In genomic region chr4:143420227-143420626, GRCh38 we compare ENCODE assay signal across 19 cellular contexts.
DNase-seq lines count a peak whose midpoint lies in the region; ATAC-seq and TF ChIP-seq lines count a peak whose summit lies in the region.
"Had no signal": no experiment of that assay in that cellular context is flagged by ENCODE, and none has a peak within 500 bp of the region (broad histone marks: within the 10 kb centered on the region; RNA-seq: fewer than 3 reads in every experiment).

No MANE protein-coding gene starts in this region.

- H3K27me3 Mint-ChIP-seq in activated B cell treated with CpG ODN at 0.5 μM for 24 hours: no peaks in the 10 kb centered on the region
- H3K27me3 Mint-ChIP-seq in stimulated activated naive B cell treated with anti-CD40 and anti-IgM and Interleukin-4, amounts not matched to agents 10 μg/mL and 1 μg/mL and 100 μg/mL, for 72 hours: no peaks in the 10 kb centered on the region
- H3K27me3 Mint-ChIP-seq: stimulated activated naive CD8-positive, alpha-beta T cell treated with anti-CD3 and anti-CD28 coated beads, Interleukin-15, Interleukin-2, amounts not matched to agents 100 ng/mL and 50 ng/mL, for 24 hours had no signal

- H3K4me1 ChIP-seq in effector memory CD4-positive, alpha-beta T cell (ENCODE audit: control insufficient read depth, insufficient read depth, low read length, poor library complexity, severe bottlenecking): no peaks in the 10 kb centered on the region
- H3K4me1 ChIP-seq: Peyer's patch had no signal

- no peaks in the 10 kb centered on the region for H3K27me3 ChIP-seq in effector memory CD4-positive, alpha-beta T cell (replicated peaks; ENCODE audit: control insufficient read depth, insufficient read depth, low read length, poor library complexity, severe bottlenecking)
- H3K27me3 ChIP-seq: Peyer's patch had no signal

- peaks cover 38% of the 10 kb centered on the region for H3K4me1 Mint-ChIP-seq in activated B cell treated with CpG ODN at 0.5 μM for 24 hours
- peaks cover 30 to 60% of the 10 kb centered on the region in 2 donors for H3K4me1 Mint-ChIP-seq in stimulated activated naive B cell treated with anti-CD40 and anti-IgM and Interleukin-4, amounts not matched to agents 10 μg/mL and 1 μg/mL and 100 μg/mL, for 72 hours
- H3K4me1 Mint-ChIP-seq: activated CD4-positive, alpha-beta T cell treated with anti-CD3 and anti-CD28 coated beads, Interleukin-2, amount 10 ng/mL, durations not matched to agents 7 days and 5 days had no signal

- DNase-seq in activated B cell treated with CpG ODN at 0.5 μM for 24 hours (no peak), NCI-H1694 (lab: John Stamatoyannopoulos, UW) (no peak), NCI-H2029 treated with DMSO at 0.1 percent for 48 hours (lab: John Stamatoyannopoulos, UW) (no peak)
- no peak for DNase-seq in stimulated activated naive B cell treated with anti-CD40 and anti-IgM and Interleukin-4, amounts not matched to agents 10 μg/mL and 1 μg/mL and 100 μg/mL, for 72 hours
- DNase-seq in effector memory CD4-positive, alpha-beta T cell: no peak
- DNase-seq: activated CD4-positive, alpha-beta T cell treated with anti-CD3 and anti-CD28 coated beads, Interleukin-2, amount 10 ng/mL, durations not matched to agents 7 days and 5 days; activated T-cell treated with anti-CD3 and anti-CD28 coated beads, Interleukin-2, amount 50 U/mL, for 72 hours; amniotic stem cell; effector CD4-positive, alpha-beta T cell; EL; islet precursor cell; NCI-H1092; NCI-H510A; Peyer's patch; retina had no signal

- H3K27ac Mint-ChIP-seq in activated B cell treated with CpG ODN at 0.5 μM for 24 hours: peak overlapping the region; percentile 64
- peak overlapping the region; percentile 56 for H3K27ac Mint-ChIP-seq in stimulated activated naive B cell treated with anti-CD40 and anti-IgM and Interleukin-4, amounts not matched to agents 10 μg/mL and 1 μg/mL and 100 μg/mL, for 72 hours
- H3K27ac Mint-ChIP-seq: activated CD4-positive, alpha-beta T cell treated with anti-CD3 and anti-CD28 coated beads, Interleukin-2, amount 10 ng/mL, durations not matched to agents 7 days and 5 days; activated T-cell treated with anti-CD3 and anti-CD28 coated beads, Interleukin-2, amount 50 U/mL, for 72 hours; stimulated activated naive CD8-positive, alpha-beta T cell treated with anti-CD3 and anti-CD28 coated beads, Interleukin-15, Interleukin-2, amounts not matched to agents 100 ng/mL and 50 ng/mL, for 24 hours had no signal

- H3K27ac ChIP-seq in effector memory CD4-positive, alpha-beta T cell (ENCODE audit: insufficient read depth, low read length, poor library complexity, severe bottlenecking): no peak overlapping the region
- H3K27ac ChIP-seq: C4-2B, Peyer's patch had no signal

- no peaks in the 10 kb centered on the region for H3K9me3 ChIP-seq in effector memory CD4-positive, alpha-beta T cell (ENCODE audit: control insufficient read depth, low read length)
- H3K9me3 ChIP-seq: Peyer's patch had no signal

- no peaks in the 10 kb centered on the region for H3K36me3 ChIP-seq in effector memory CD4-positive, alpha-beta T cell (ENCODE audit: control insufficient read depth, insufficient read depth, low read length)

- intact Hi-C loops in activated B cell treated with CpG ODN at 0.5 μM for 24 hours (cut with micrococcal nuclease): no loop called here

- no peaks in the 10 kb centered on the region for H3K9me3 Mint-ChIP-seq in activated B cell treated with CpG ODN at 0.5 μM for 24 hours
- peaks cover 0 to 2% of the 10 kb centered on the region in 2 donors for H3K9me3 Mint-ChIP-seq in stimulated activated naive B cell treated with anti-CD40 and anti-IgM and Interleukin-4, amounts not matched to agents 10 μg/mL and 1 μg/mL and 100 μg/mL, for 72 hours
- H3K9me3 Mint-ChIP-seq: activated CD4-positive, alpha-beta T cell treated with anti-CD3 and anti-CD28 coated beads, Interleukin-2, amount 10 ng/mL, durations not matched to agents 7 days and 5 days; activated T-cell treated with anti-CD3 and anti-CD28 coated beads, Interleukin-2, amount 50 U/mL, for 72 hours; stimulated activated naive CD8-positive, alpha-beta T cell treated with anti-CD3 and anti-CD28 coated beads, Interleukin-15, Interleukin-2, amounts not matched to agents 100 ng/mL and 50 ng/mL, for 24 hours had no signal

- CTCF ChIA-PET in activated B cell treated with CpG ODN at 0.5 μM for 24 hours (lab: Charles Lee): no interaction called here

- peak overlapping the region; percentile 1 for H3K4me3 Mint-ChIP-seq in activated B cell treated with CpG ODN at 0.5 μM for 24 hours
- peak overlapping the region; percentile 56 to 61 for H3K4me3 Mint-ChIP-seq in stimulated activated naive B cell treated with anti-CD40 and anti-IgM and Interleukin-4, amounts not matched to agents 10 μg/mL and 1 μg/mL and 100 μg/mL, for 72 hours
- H3K4me3 Mint-ChIP-seq: activated CD4-positive, alpha-beta T cell treated with anti-CD3 and anti-CD28 coated beads, Interleukin-2, amount 10 ng/mL, durations not matched to agents 7 days and 5 days; activated T-cell treated with anti-CD3 and anti-CD28 coated beads, Interleukin-2, amount 50 U/mL, for 72 hours; stimulated activated naive CD8-positive, alpha-beta T cell treated with anti-CD3 and anti-CD28 coated beads, Interleukin-15, Interleukin-2, amounts not matched to agents 100 ng/mL and 50 ng/mL, for 24 hours had no signal

- no peak for TF ChIP-seq CTCF in activated B cell treated with CpG ODN at 0.5 μM for 24 hours (IDR thresholded peaks at IDR 0.05)

- peaks cover 5% of the 10 kb centered on the region for H3K36me3 Mint-ChIP-seq in activated B cell treated with CpG ODN at 0.5 μM for 24 hours (ENCODE audit: low read depth)
- peaks cover 12 to 23% of the 10 kb centered on the region in 2 donors for H3K36me3 Mint-ChIP-seq in stimulated activated naive B cell treated with anti-CD40 and anti-IgM and Interleukin-4, amounts not matched to agents 10 μg/mL and 1 μg/mL and 100 μg/mL, for 72 hours

- no peak overlapping the region for H3K4me3 ChIP-seq in effector memory CD4-positive, alpha-beta T cell (ENCODE audit: insufficient read depth, low read depth, low read length, poor library complexity, severe bottlenecking)
- H3K4me3 ChIP-seq: Peyer's patch had no signal

- peak; percentile 31 for ATAC-seq in GM19372 (IDR thresholded peaks at IDR 0.05; ENCODE audit: low read depth, unreplicated experiment)
- peak; percentile 49 for ATAC-seq in HG02885 (IDR thresholded peaks at IDR 0.05; ENCODE audit: poor library complexity, unreplicated experiment)
- no peak for ATAC-seq in activated B cell treated with CpG ODN at 0.5 μM for 24 hours (ENCODE audit: low read depth)
- ATAC-seq in stimulated activated naive B cell treated with anti-CD40 and anti-IgM and Interleukin-4, amounts not matched to agents 10 μg/mL and 1 μg/mL and 100 μg/mL, for 72 hours (replicated peaks): peak; percentile 24 to 27
- ATAC-seq: activated T-cell treated with anti-CD3 and anti-CD28 coated beads, Interleukin-2, amount 50 U/mL, for 72 hours had no signal

- POLR2A ChIA-PET in activated B cell treated with CpG ODN at 0.5 μM for 24 hours (lab: Charles Lee): interaction anchor here (0.6 to 1.5 kb wide), 2 partner anchors 48 to 85 kb away, joined by 4 read pairs; no protein-coding TSS in a partner anchor
